ENCODE assay signal across 9 cellular contexts in genomic region chr19:8210660-8211101, GRCh38. TPM values are rescaled to one million over a fixed set of nuclear protein-coding genes. Genes with fewer than 3 reads are reported as not detected.
DNase-seq lines count a peak whose midpoint lies in the region; ATAC-seq, FAIRE-seq and TF ChIP-seq lines count a peak whose summit lies in the region.
"Had no signal": no experiment of that assay in that cellular context is flagged by ENCODE, and none has a peak within 500 bp of the region (broad histone marks: within the 10 kb centered on the region; RNA-seq: fewer than 3 reads in every experiment).

No MANE protein-coding gene starts in this region.

- no peaks in the 10 kb centered on the region for H4K20me1 ChIP-seq in GM12878 (ENCODE audit: control insufficient read depth, insufficient read depth)

- intact Hi-C loops in GM12878 (cut with micrococcal nuclease; ENCODE audit: unreplicated experiment) = loop anchor here (5.0 kb wide), 1 partner anchor 53 kb away; no protein-coding TSS in a partner anchor

- TF ChIP-seq POLR2A in GM12878 (IDR thresholded peaks at IDR 0.05; ENCODE audit: low read depth, low read length) = no peak

- no peaks in the 10 kb centered on the region for H3K9me3 Mint-ChIP-seq in CD4-positive, CD25-positive, alpha-beta regulatory T cell

- CTCF ChIA-PET in GM12878 (lab: Yijun Ruan, JAX) = interaction anchor here (0.6 to 6.8 kb wide), 9 partner anchors 9 to 282 kb away, joined by 3 to 52 read pairs (median 4); partner anchors contain the start of gene NDUFA7

- no peak for TF ChIP-seq EP300 in GM12878 (IDR thresholded peaks at IDR 0.05; ENCODE audit: borderline replicate concordance in 1 of 2, control insufficient read depth in 1 of 2, low read depth in 2 of 2, low read length in 2 of 2)

- peaks cover 16% of the 10 kb centered on the region for H3K4me1 ChIP-seq in CD4-positive, CD25-positive, alpha-beta regulatory T cell (ENCODE audit: control insufficient read depth, insufficient read depth, low read length, poor library complexity, severe bottlenecking)
- H3K4me1 ChIP-seq in HAP-1 (peaks cover 4% of the 10 kb centered on the region; the same call in 1 of the 2 replicates), GM12878 (ENCODE audit: control insufficient read depth, insufficient read depth, low read length) (peaks cover 26% of the 10 kb centered on the region), muscle layer of colon (ENCODE audit: insufficient read depth, low read length) (peaks cover 14% of the 10 kb centered on the region)

- H3K4me3 Mint-ChIP-seq in CD4-positive, CD25-positive, alpha-beta regulatory T cell = peak overlapping the region; percentile 91 to 97 (median 92)

- H3K27ac ChIP-seq in CD4-positive, CD25-positive, alpha-beta regulatory T cell (ENCODE audit: insufficient read depth, low read length, poor library complexity, severe bottlenecking) = no peak overlapping the region
- H3K27ac ChIP-seq in GM12878 (ENCODE audit: control insufficient read depth, insufficient read depth) (peak overlapping the region; percentile 95), muscle layer of colon (ENCODE audit: low read depth, low read length) (peak overlapping the region; percentile 76)

- H3K4me3 ChIP-seq in CD4-positive, CD25-positive, alpha-beta regulatory T cell (ENCODE audit: low read depth, low read length) = peak overlapping the region; percentile 82
- H3K4me3 ChIP-seq in HAP-1 = peak overlapping the region; percentile 84
- peak overlapping the region; percentile 83 for H3K4me3 ChIP-seq in GM12878
- peak overlapping the region in 1 of 2 donors; percentile 68 for H3K4me3 ChIP-seq in muscle layer of colon (ENCODE audit: low read depth in 1 of 2, low read length in 2 of 2)

- 7% methylated on average over 10 of the region's 10 CpGs for WGBS in GM12878 (ENCODE audit: insufficient coverage, insufficient replicate concordance, low lambda C conversion rate, missing lambda C conversion rate)

- TF ChIP-seq CTCF in GM12878 (IDR thresholded peaks at IDR 0.05 in 2 of 3, conservative IDR thresholded peaks at IDR 0.05 in 1 of 3; ENCODE audit: control insufficient read depth in 2 of 3, extremely low read depth in 1 of 3, insufficient read depth in 1 of 3, low read depth in 3 of 3, low read length in 3 of 3) = no peak

- peaks cover 0 to 51% (median 20%) of the 10 kb centered on the region in 4 donors for H3K4me1 Mint-ChIP-seq in CD4-positive, CD25-positive, alpha-beta regulatory T cell

- TF ChIP-seq RAD21 in GM12878 (IDR thresholded peaks at IDR 0.05; ENCODE audit: insufficient read depth, low read depth, low read length) = no peak

- RAD21 ChIA-PET in GM12878 (lab: Charles Lee; ENCODE audit: unreplicated experiment) = interaction anchor here (0.7 to 6.8 kb wide), 6 partner anchors 15 to 56 kb away, joined by 3 to 100 read pairs (median 6); no protein-coding TSS in a partner anchor

- H3K36me3 ChIP-seq in CD4-positive, CD25-positive, alpha-beta regulatory T cell (ENCODE audit: control insufficient read depth, insufficient read depth, low read length) = no peaks in the 10 kb centered on the region
- peaks cover 6% of the 10 kb centered on the region; the same call in 1 of the 2 replicates for H3K36me3 ChIP-seq in HAP-1 (replicated peaks)
- H3K36me3 ChIP-seq in GM12878 (ENCODE audit: control insufficient read depth in 2 of 2, insufficient read depth in 2 of 2, low read length in 1 of 2) = peaks cover 0 to 3% of the 10 kb centered on the region in 2 experiments; a peak in 2 of 4 replicates
- no peaks in the 10 kb centered on the region for H3K36me3 ChIP-seq in muscle layer of colon (ENCODE audit: insufficient read depth, low read length)

- H3K9me3 ChIP-seq in CD4-positive, CD25-positive, alpha-beta regulatory T cell (ENCODE audit: control insufficient read depth in 2 of 2, low read length in 2 of 2) = no peaks in the 10 kb centered on the region
- H3K9me3 ChIP-seq in HAP-1 = no peaks in the 10 kb centered on the region
- H3K9me3 ChIP-seq in GM12878 (replicated peaks; ENCODE audit: control insufficient read depth, insufficient read depth, low read length) = no peaks in the 10 kb centered on the region
- no peaks in the 10 kb centered on the region for H3K9me3 ChIP-seq in muscle layer of colon (ENCODE audit: low read length)

- H3K36me3 Mint-ChIP-seq in CD4-positive, CD25-positive, alpha-beta regulatory T cell = peaks cover 12% of the 10 kb centered on the region

- in situ Hi-C loops in HAP-1 (cut with MboI; ENCODE audit: low sequenced_read_pairs) = no loop called here
- in situ Hi-C loops in GM12878 (cut with MboI) = no loop called here

- H3K9ac ChIP-seq in GM12878 (ENCODE audit: control insufficient read depth, insufficient read depth, low read length) = peak overlapping the region; percentile 88
- peak overlapping the region; percentile 72 for H3K9ac ChIP-seq in muscle layer of colon (ENCODE audit: low read length)

- FAIRE-seq in GM12878 (lab: Jason Lieb, UNC) = no peak

- SMC1A ChIA-PET in GM12878 (lab: Charles Lee; ENCODE audit: uncharacterized antibody, unreplicated experiment) = interaction anchor here (1.0 to 4.8 kb wide), 9 partner anchors 16 to 268 kb away, joined by 3 to 83 read pairs (median 5); partner anchors contain the start of gene TIMM44

- no TSS peak for BruUV-seq in GM12878 (replicated peaks; lab: Mats Ljungman, UMichigan)

- peak overlapping the region; percentile 36 to 99 (median 89) for H3K27ac Mint-ChIP-seq in CD4-positive, CD25-positive, alpha-beta regulatory T cell

- peak overlapping the region; percentile 95 for H3K4me2 ChIP-seq in GM12878 (ENCODE audit: control insufficient read depth, insufficient read depth)

- peaks cover 49% of the 10 kb centered on the region for H3K79me2 ChIP-seq in GM12878 (ENCODE audit: control insufficient read depth, insufficient read depth, low read length)

- ATAC-seq in CD4-positive, CD25-positive, alpha-beta regulatory T cell (ENCODE audit: low read depth in 2 of 2) = no peak
- ATAC-seq in GM12878 = no peak
- ATAC-seq: Panc1 had no signal

- no peaks in the 10 kb centered on the region for H3K27me3 ChIP-seq in CD4-positive, CD25-positive, alpha-beta regulatory T cell (ENCODE audit: control insufficient read depth, insufficient read depth, low read length)
- H3K27me3 ChIP-seq in HAP-1 (ENCODE audit: low read depth) (no peaks in the 10 kb centered on the region), GM12878 (replicated peaks in 1 of 2; ENCODE audit: control insufficient read depth in 2 of 2, insufficient read depth in 2 of 2, low read length in 1 of 2) (no peaks in the 10 kb centered on the region), muscle layer of colon (ENCODE audit: control insufficient read depth in 1 of 2, insufficient read depth in 2 of 2, low read length in 2 of 2) (no peaks in the 10 kb centered on the region)

- no peak for DNase-seq in CD4-positive, CD25-positive, alpha-beta regulatory T cell
- DNase-seq in HAP-1 (ENCODE audit: low spot score in 2 of 2) (no peak), GM12878 (ENCODE audit: low read depth, low spot score) (no peak), GOT3 (lab: John Stamatoyannopoulos, UW) (no peak), HUDEP-2 (lab: John Stamatoyannopoulos, UW; ENCODE audit: unreplicated experiment in 76 of 76) (no peak), AG08395 (ENCODE audit: low spot score) (no peak), activated gamma-delta T cell treated with Interleukin-2 at 50 U/mL for 16 hours (no peak)

- POLR2A ChIA-PET in GM12878 (lab: Charles Lee) = interaction anchor here (0.6 to 6.7 kb wide), 8 partner anchors 14 to 46 kb away, joined by 3 to 111 read pairs (median 4); no protein-coding TSS in a partner anchor

- H2AFZ ChIP-seq in GM12878 (ENCODE audit: control insufficient read depth, low read depth, low read length) = no peak overlapping the region

- peaks cover 9% of the 10 kb centered on the region for H3K27me3 Mint-ChIP-seq in CD4-positive, CD25-positive, alpha-beta regulatory T cell

TF ChIP-seq in GM12878, 131 proteins besides CTCF, POLR2A, EP300 and RAD21:
- peak; percentile 78 for TF ChIP-seq PAX5 (IDR thresholded peaks at IDR 0.05; ENCODE audit: borderline replicate concordance, low read depth, low read length)
- TF ChIP-seq ZNF217 (IDR thresholded peaks at IDR 0.05) = 0 out of 2 replicates have a peak, but pooled peaks have one; percentile 17
- no peak for TF ChIP-seq SP1 (IDR thresholded peaks at IDR 0.05; ENCODE audit: low read depth, low read length)
- no peak for TF ChIP-seq ESRRA (IDR thresholded peaks at IDR 0.05; ENCODE audit: low read length)

RNA-seq across cellular contexts. Expression of gene CERS4, which starts 1.5 kb away (rescaled TPM):
- total RNA-seq in CD4-positive, CD25-positive, alpha-beta regulatory T cell = 20.2 TPM
- 10 to 100 TPM; 10.1 to 14.5 (median 12.2) TPM for polyA plus RNA-seq in CD4-positive, CD25-positive, alpha-beta regulatory T cell
- total RNA-seq in GM12878 (2013; cell fraction: nucleolus; rRNA removed) = 93.8 and 104 TPM in 2 replicates
- total RNA-seq in GM12878 (2014; rRNA removed) (46.3 and 46.8 TPM in 2 replicates), GM12878 (2014; rRNA removed; fragmentation: Illumina TruSeq; extraction: Trizol) (17.3 and 18.2 TPM in 2 replicates), GM12878 (2021) (41.7 and 43.1 TPM in 2 replicates)
- polyA plus RNA-seq in GM12878 (2011; ENCODE audit: low read depth) = 7.7 TPM
- polyA plus RNA-seq in GM12878 (2011; rRNA removed) (29.5 and 62.1 TPM in 2 replicates), GM12878 (2014; fragmentation: Illumina TruSeq; extraction: Trizol) (12.7 and 16.2 TPM in 2 replicates), GM12878 (2014; fragmentation: Nextera tagmentation; extraction: Ambion mirVana) (1 to 10 TPM in 1 of 2 experiments, under 1 TPM in 1; 0.34 to 1.9 TPM), GM12878 (2014; rRNA removed) (53.6 and 55.4 TPM in 2 replicates), GM12878 (2016; fragmentation: Nextera tagmentation; extraction: Ambion mirVana) (10 to 100 TPM; 19.9 to 21.6 TPM)
- polyA plus RNA-seq in GM12878 (2011; cell fraction: cytosol; rRNA removed) = 70.2 and 82.3 TPM in 2 replicates
- 88.0 and 94.5 TPM in 2 replicates for polyA plus RNA-seq in GM12878 (2011; cell fraction: nucleus; rRNA removed)
- polyA plus RNA-seq in GM12878 (2012) = 23.1 and 31.6 TPM in 2 replicates
- polyA minus RNA-seq in GM12878 (2011; rRNA and poly(A)+ RNA removed) = 68.0 and 73.3 TPM in 2 replicates
- 18.3 and 19.1 TPM in 2 replicates for polyA minus RNA-seq in GM12878 (2011; cell fraction: cytosol; rRNA and poly(A)+ RNA removed)
- polyA minus RNA-seq in GM12878 (2011; cell fraction: nucleus; rRNA and poly(A)+ RNA removed) = 24.3 and 31.7 TPM in 2 replicates
